In the genomic region with DNA sequence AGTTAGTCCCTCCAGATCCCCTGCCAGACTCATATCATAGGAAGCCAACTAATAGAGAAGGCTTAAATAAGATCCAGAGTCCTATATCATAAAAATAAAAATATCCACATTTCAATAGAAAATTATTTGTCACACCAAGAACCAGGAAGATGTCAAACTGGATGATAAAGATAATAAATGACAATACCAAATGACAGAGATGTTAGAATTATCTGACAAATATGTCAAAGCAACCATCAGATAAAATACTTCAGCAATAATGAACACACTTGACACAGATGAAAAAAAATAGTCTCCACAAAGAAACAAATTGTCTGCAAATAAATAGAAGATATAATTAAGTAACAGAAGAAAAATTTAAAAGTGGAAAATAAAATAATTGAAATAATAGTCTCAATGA, we compare ENCODE assay signal across 6 cellular contexts.
"Had no signal": no experiment of that assay in that cellular context is flagged by ENCODE, and none has a peak within 500 bp of the region (broad histone marks: within the 10 kb centered on the region; RNA-seq: fewer than 3 reads in every experiment).

No MANE protein-coding gene starts in this region.

- H3K27ac ChIP-seq: HL-60 had no signal

- DNase-seq: IMR-90, KBM-7 had no signal

- FAIRE-seq: HepG2, HTR-8/SVneo, K562 had no signal

- ATAC-seq: HepG2, K562 had no signal

- H3K4me3 ChIP-seq: K562 had no signal
